In genomic region chr2:37864217-37864616, GRCh38 we compare ENCODE assay signal across 17 cellular contexts.
A peak's percentile ranks its signal among the peaks of the same experiment; 100 is the strongest.
DNase-seq lines count a peak whose midpoint lies in the region; ATAC-seq, FAIRE-seq and TF ChIP-seq lines count a peak whose summit lies in the region.
"Had no signal": no experiment of that assay in that cellular context is flagged by ENCODE, and none has a peak within 500 bp of the region (broad histone marks: within the 10 kb centered on the region; RNA-seq: fewer than 3 reads in every experiment).

No MANE protein-coding gene starts in this region.

- 83 to 89% (median 89%) methylated on average over 2 of the region's 2 CpGs for WGBS in small intestine, 3 donors

- no peak overlapping the region for H3K27ac Mint-ChIP-seq in endothelial cell (ENCODE audit: unreplicated experiment)
- H3K27ac Mint-ChIP-seq: B cell; CD8-positive, alpha-beta T cell had no signal

- no peak for ATAC-seq in HG03520 (IDR thresholded peaks at IDR 0.05; ENCODE audit: unreplicated experiment)
- ATAC-seq: CD8-positive, alpha-beta T cell; GM12878 had no signal

- FAIRE-seq in A204.1 (lab: Jason Lieb, UNC) (peak; percentile 96), TTC549 (lab: Jason Lieb, UNC) (peak; percentile 98), small intestine (lab: Jason Lieb, UNC) (peak; percentile 88)
- FAIRE-seq: GM12878, GM19239 had no signal

- no peaks in the 10 kb centered on the region for H3K9me3 ChIP-seq in small intestine (ENCODE audit: control insufficient read depth, low read depth)
- H3K9me3 ChIP-seq: HAP-1 had no signal

- H3K4me3 Mint-ChIP-seq in endothelial cell (ENCODE audit: unreplicated experiment) = peak overlapping the region; percentile 56
- H3K4me3 Mint-ChIP-seq: B cell; CD8-positive, alpha-beta T cell had no signal

- H3K27me3 Mint-ChIP-seq in endothelial cell (ENCODE audit: unreplicated experiment) = peaks cover 3% of the 10 kb centered on the region

- H3K9me3 Mint-ChIP-seq in endothelial cell (ENCODE audit: unreplicated experiment) = no peaks in the 10 kb centered on the region

- no peak for TF ChIP-seq CTCF in endothelial cell (IDR thresholded peaks at IDR 0.05; ENCODE audit: unreplicated experiment)

- H3K27me3 ChIP-seq in small intestine (ENCODE audit: control insufficient read depth in 2 of 2, insufficient read depth in 2 of 2, low read length in 2 of 2) = no peaks in the 10 kb centered on the region
- H3K27me3 ChIP-seq: BLaER1 treated with 17β-estradiol and CSF1 and Interleukin-3, amounts not matched to agents 10 nM and 100 nM had no signal

- H3K4me3 ChIP-seq in small intestine (ENCODE audit: low read depth in 1 of 2, low read length in 2 of 2) = no peak overlapping the region
- H3K4me3 ChIP-seq: BLaER1 treated with 17β-estradiol and CSF1 and Interleukin-3, amounts not matched to agents 10 nM and 100 nM; GM12878; GM23248; HAP-1 had no signal

- no peak overlapping the region for H3K27ac ChIP-seq in small intestine (ENCODE audit: low read depth in 1 of 2, low read length in 1 of 2)
- H3K27ac ChIP-seq: BLaER1 treated with 17β-estradiol and CSF1 and Interleukin-3, amounts not matched to agents 10 nM and 100 nM; GM23248 had no signal

- no peaks in the 10 kb centered on the region for H3K36me3 Mint-ChIP-seq in endothelial cell (ENCODE audit: low read depth, unreplicated experiment)
- H3K36me3 Mint-ChIP-seq: CD8-positive, alpha-beta T cell had no signal

- H3K36me3 ChIP-seq in small intestine (ENCODE audit: control insufficient read depth in 2 of 2, insufficient read depth in 2 of 2, low read length in 2 of 2) = no peaks in the 10 kb centered on the region
- H3K36me3 ChIP-seq: BLaER1 treated with 17β-estradiol and CSF1 and Interleukin-3, amounts not matched to agents 10 nM and 100 nM; HAP-1 had no signal

- DNase-seq in endothelial cell (ENCODE audit: low spot score) (no peak), small intestine (no peak), mesenteric fat pad (ENCODE audit: low spot score) (no peak), SK-N-DZ (ENCODE audit: low spot score) (no peak)
- DNase-seq: 8988T; Calu3; CD8-positive, alpha-beta T cell; DMS79 treated with DMSO at 0.1 percent for 48 hours; GM23248 had no signal

- no peaks in the 10 kb centered on the region for H3K4me1 Mint-ChIP-seq in endothelial cell (ENCODE audit: unreplicated experiment)
- H3K4me1 Mint-ChIP-seq: B cell had no signal

- H3K4me1 ChIP-seq in small intestine (ENCODE audit: control insufficient read depth in 2 of 2, insufficient read depth in 1 of 2, low read depth in 1 of 2, low read length in 1 of 2) = no peaks in the 10 kb centered on the region
- H3K4me1 ChIP-seq: HAP-1 had no signal
